In the genomic region with DNA sequence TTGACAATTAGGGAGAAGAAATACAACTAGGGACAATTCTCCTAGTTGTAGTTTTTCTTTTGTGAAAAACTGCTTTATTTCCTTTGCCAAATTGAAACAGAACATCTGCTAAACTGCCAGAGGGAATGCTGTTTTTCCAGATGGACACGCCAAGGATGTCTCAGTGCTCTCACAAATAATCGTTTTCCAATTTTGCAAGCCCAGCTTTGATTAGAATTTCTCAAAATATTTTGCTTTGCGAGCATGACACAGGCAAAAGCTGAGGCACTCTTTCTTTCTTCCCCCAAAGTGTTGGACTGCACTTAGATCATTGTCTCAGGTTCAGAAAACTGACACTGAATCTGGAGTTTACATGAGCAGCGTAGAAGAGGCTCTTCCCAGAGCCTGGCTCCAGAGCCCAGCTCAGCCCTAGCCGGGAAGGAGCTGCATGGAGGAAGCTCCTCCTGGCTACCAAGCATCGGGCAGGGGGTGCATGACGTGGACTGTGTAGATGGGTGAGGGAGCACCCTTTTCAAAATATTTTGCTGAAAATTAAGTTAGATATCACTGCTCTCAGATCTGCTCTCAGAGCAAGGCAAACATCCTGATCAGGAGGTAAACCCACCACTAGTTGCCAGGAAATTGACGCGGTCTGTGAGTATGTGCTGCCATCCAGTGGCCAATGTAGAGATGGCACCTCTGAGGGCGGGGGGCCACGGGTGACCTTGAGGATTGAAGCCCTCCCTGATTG, we compare ENCODE assay signal across 9 cellular contexts.
A peak's percentile ranks its signal among the peaks of the same experiment; 100 is the strongest.
DNase-seq lines count a peak whose midpoint lies in the region; ATAC-seq and TF ChIP-seq lines count a peak whose summit lies in the region.
"Had no signal": no experiment of that assay in that cellular context is flagged by ENCODE, and none has a peak within 500 bp of the region (broad histone marks: within the 10 kb centered on the region; RNA-seq: fewer than 3 reads in every experiment).

No MANE protein-coding gene starts in this region.

- ATAC-seq in GM19397 (IDR thresholded peaks at IDR 0.05; ENCODE audit: unreplicated experiment), result peak; percentile 78
- peak; percentile 86 to 87 for ATAC-seq in left cardiac atrium
- ATAC-seq in aorta (ENCODE audit: low FRiP score), result peak; percentile 90

- no peaks in the 10 kb centered on the region for H3K27me3 ChIP-seq in HL-60 (ENCODE audit: insufficient read depth, poor library complexity, severe bottlenecking)
- H3K27me3 ChIP-seq in aorta (ENCODE audit: control insufficient read depth in 1 of 2, insufficient read depth in 2 of 2, low read length in 1 of 2), result no peaks in the 10 kb centered on the region

- H3K27ac ChIP-seq in HL-60 (replicated peaks), result no peak overlapping the region
- H3K27ac ChIP-seq in aorta (ENCODE audit: low read depth in 1 of 2, low read length in 2 of 2), result peak overlapping the region in 1 of 2 donors; percentile 79

- TF ChIP-seq CTCF in HL-60 (IDR thresholded peaks at IDR 0.05; ENCODE audit: insufficient read depth, low read length), result peak; percentile 70

- H3K9me3 ChIP-seq in aorta (ENCODE audit: control insufficient read depth, low read length), result no peaks in the 10 kb centered on the region

- H3K36me3 ChIP-seq in aorta (ENCODE audit: control insufficient read depth in 1 of 2, insufficient read depth in 2 of 2, low read length in 1 of 2), result peaks cover 0 to 1% of the 10 kb centered on the region in 2 donors

- no peaks in the 10 kb centered on the region for H3K36me3 Mint-ChIP-seq in activated naive CD8-positive, alpha-beta T cell treated with anti-CD3 and anti-CD28 coated beads for 36 hours

- intact Hi-C loops in left cardiac atrium (cut with DNase I) (loop anchor here (1.0 to 10.0 kb wide), 6 partner anchors 79 to 593 kb away; no protein-coding TSS in a partner anchor), aorta (cut with DNase I) (loop anchor here (1.0 to 10.0 kb wide), 8 partner anchors 80 to 591 kb away; no protein-coding TSS in a partner anchor)

- 3 to 4% methylated on average over 11 of the region's 11 CpGs for WGBS in aorta, 2 donors

- DNase-seq in CMK (ENCODE audit: low read depth) (peak; percentile 7), HL-60 (ENCODE audit: low read depth in 1 of 2, low spot score in 1 of 2) (peak in 1 of 2 experiments; percentile 38), SK-MEL-5 (ENCODE audit: low read depth, low spot score) (peak; percentile 66), left cardiac atrium (peak; percentile 50), renal cortical epithelial cell (ENCODE audit: low read depth) (peak; percentile 22), aorta (peak; percentile 57 to 82)
- peak; percentile 58 for DNase-seq in activated naive CD8-positive, alpha-beta T cell treated with anti-CD3 and anti-CD28 coated beads for 36 hours

- in situ Hi-C loops in SK-MEL-5 (cut with HindIII; ENCODE audit: low pct_unique_long_range_greater_than_20kb, low sequenced_read_pairs), result no loop called here

- peaks cover 21% of the 10 kb centered on the region for H3K27me3 Mint-ChIP-seq in activated naive CD8-positive, alpha-beta T cell treated with anti-CD3 and anti-CD28 coated beads for 36 hours

- no peak overlapping the region for H3K27ac Mint-ChIP-seq in activated naive CD8-positive, alpha-beta T cell treated with anti-CD3 and anti-CD28 coated beads for 36 hours
- H3K27ac Mint-ChIP-seq: dendritic cell treated with granulocyte-macrophage colony-stimulating factor and Interleukin-4, amounts not matched to agents 40 ng/mL and 50 ng/mL, for 4 days had no signal

- H3K4me3 ChIP-seq in HL-60 (replicated peaks; ENCODE audit: insufficient read depth, low read length) (no peak overlapping the region), aorta (ENCODE audit: low read length in 2 of 2) (no peak overlapping the region)

- H3K4me1 Mint-ChIP-seq in activated naive CD8-positive, alpha-beta T cell treated with anti-CD3 and anti-CD28 coated beads for 36 hours, result peaks cover 14% of the 10 kb centered on the region

- no peaks in the 10 kb centered on the region for H3K4me1 ChIP-seq in aorta (ENCODE audit: control insufficient read depth in 1 of 2, insufficient read depth in 2 of 2, low read length in 2 of 2)

- no peaks in the 10 kb centered on the region for H3K9me3 Mint-ChIP-seq in activated naive CD8-positive, alpha-beta T cell treated with anti-CD3 and anti-CD28 coated beads for 36 hours
- H3K9me3 Mint-ChIP-seq: dendritic cell treated with granulocyte-macrophage colony-stimulating factor and Interleukin-4, amounts not matched to agents 40 ng/mL and 50 ng/mL, for 4 days had no signal

- no peak overlapping the region for H3K4me3 Mint-ChIP-seq in activated naive CD8-positive, alpha-beta T cell treated with anti-CD3 and anti-CD28 coated beads for 36 hours
- H3K4me3 Mint-ChIP-seq: dendritic cell treated with granulocyte-macrophage colony-stimulating factor and Interleukin-4, amounts not matched to agents 40 ng/mL and 50 ng/mL, for 4 days had no signal
